Comparison of ENCODE assay signal across 21 cellular contexts in genomic region chr3:185982632-185983031, GRCh38.
"Had no signal": no experiment of that assay in that cellular context is flagged by ENCODE, and none has a peak within 500 bp of the region (broad histone marks: within the 10 kb centered on the region; RNA-seq: fewer than 3 reads in every experiment).

No MANE protein-coding gene starts in this region.

- ATAC-seq: foreskin keratinocyte, gastroesophageal sphincter had no signal

- H3K27ac Mint-ChIP-seq: immature natural killer cell, mesothelial cell of epicardium, naive B cell had no signal

- DNase-seq: dermis blood vessel endothelial cell; dorsolateral prefrontal cortex; effector CD4-positive, alpha-beta T cell; effector memory CD4-positive, alpha-beta T cell; foreskin keratinocyte; heart left ventricle; immature natural killer cell; islet precursor cell; kidney; kidney glomerular epithelial cell; left lung; left ventricle myocardium superior; lower lobe of right lung; mesenchymal stem cell; mucosa of descending colon; naive B cell had no signal

- H3K9me3 Mint-ChIP-seq: immature natural killer cell, mesothelial cell of epicardium, naive B cell had no signal

- H3K4me3 Mint-ChIP-seq: immature natural killer cell, mesothelial cell of epicardium, naive B cell had no signal

- H3K27ac ChIP-seq: coronary artery, esophagus muscularis mucosa, foreskin keratinocyte, gastroesophageal sphincter, heart left ventricle, hepatocyte, left lung, lower lobe of right lung had no signal

- H3K36me3 Mint-ChIP-seq: immature natural killer cell, mesothelial cell of epicardium, naive B cell had no signal

- H3K9me3 ChIP-seq: esophagus muscularis mucosa, gastroesophageal sphincter, heart left ventricle, left lung, lower lobe of right lung, mucosa of descending colon had no signal

- H3K36me3 ChIP-seq: esophagus muscularis mucosa, gastroesophageal sphincter, left lung, lower lobe of right lung had no signal

- H3K27me3 ChIP-seq: dorsolateral prefrontal cortex, foreskin keratinocyte, hepatocyte had no signal

- H3K4me1 Mint-ChIP-seq: mesothelial cell of epicardium had no signal

- H3K4me1 ChIP-seq: foreskin keratinocyte had no signal

- H3K4me3 ChIP-seq: coronary artery, esophagus muscularis mucosa, gastroesophageal sphincter, heart left ventricle, hepatocyte, left lung, lower lobe of right lung, mucosa of descending colon had no signal
